ENCODE assay signal across 19 cellular contexts in the genomic region with DNA sequence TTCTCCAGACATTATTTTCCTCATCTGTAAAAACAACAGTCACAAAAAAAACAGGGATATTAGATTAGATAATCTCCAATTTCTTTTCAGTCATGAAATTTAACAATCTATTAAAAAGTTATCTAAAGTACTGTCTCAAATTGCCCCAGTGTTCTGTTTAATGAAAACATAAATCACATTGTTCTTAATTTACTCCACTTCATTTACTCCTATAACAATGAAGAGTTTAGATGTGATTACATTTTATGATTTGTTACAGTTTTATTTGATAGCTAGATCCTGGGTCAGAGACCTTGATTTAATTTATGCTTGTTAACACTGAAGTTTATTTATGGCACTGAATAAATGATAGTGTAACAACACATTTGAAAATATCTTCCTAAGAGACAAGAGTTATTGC.
DNase-seq lines count a peak whose midpoint lies in the region; ATAC-seq, FAIRE-seq and TF ChIP-seq lines count a peak whose summit lies in the region.
"Had no signal": no experiment of that assay in that cellular context is flagged by ENCODE, and none has a peak within 500 bp of the region (broad histone marks: within the 10 kb centered on the region; RNA-seq: fewer than 3 reads in every experiment).

No MANE protein-coding gene starts in this region.

- H3K27ac ChIP-seq in HEK293 (ENCODE audit: extremely low read depth, low read depth, low read length) = no peak overlapping the region
- H3K27ac ChIP-seq: 22Rv1; A549; BLaER1 treated with 17β-estradiol and CSF1 and Interleukin-3, amounts not matched to agents 10 nM and 100 nM; C4-2B had no signal

- H3K4me1 ChIP-seq in HEK293 (ENCODE audit: control insufficient read depth, insufficient read depth, low read length) = no peaks in the 10 kb centered on the region
- H3K4me1 ChIP-seq: A549; BLaER1 treated with 17β-estradiol and CSF1 and Interleukin-3, amounts not matched to agents 10 nM and 100 nM; Caco-2 had no signal

- TF ChIP-seq CTCF in HEK293 (tag by site-specific recombination; IDR thresholded peaks at IDR 0.05) = no peak

- ATAC-seq in GM19395 (IDR thresholded peaks at IDR 0.05; ENCODE audit: unreplicated experiment) = no peak
- ATAC-seq: A549; CD8-positive, alpha-beta T cell had no signal

- H3K9me3 ChIP-seq in HEK293 (ENCODE audit: control insufficient read depth, insufficient read depth, low read depth, low read length) = no peaks in the 10 kb centered on the region
- H3K9me3 ChIP-seq: A549, Caco-2 had no signal

- no peak overlapping the region for H3K4me3 ChIP-seq in HEK293 (ENCODE audit: low read depth, low read length)
- H3K4me3 ChIP-seq: A549; BLaER1 treated with 17β-estradiol and CSF1 and Interleukin-3, amounts not matched to agents 10 nM and 100 nM had no signal

- no peaks in the 10 kb centered on the region for H3K36me3 ChIP-seq in HEK293 (ENCODE audit: control insufficient read depth in 2 of 2, insufficient read depth in 1 of 2, low read length in 2 of 2)
- H3K36me3 ChIP-seq: BLaER1 treated with 17β-estradiol and CSF1 and Interleukin-3, amounts not matched to agents 10 nM and 100 nM had no signal

- CTCF ChIA-PET in HEK293 (lab: Yijun Ruan, JAX) = no interaction called here

- POLR2A ChIA-PET in HEK293 (lab: Yijun Ruan, JAX) = no interaction called here

- FAIRE-seq in endometrium (lab: Jason Lieb, UNC) = peak; percentile 94
- FAIRE-seq: A549, D721Med, G401.6, GM12891 had no signal

- DNase-seq in left kidney (ENCODE audit: low read depth, low spot score) = peak; percentile 15
- no peak for DNase-seq in NCI-H1694 treated with DMSO at 0.1 percent for 48 hours (lab: John Stamatoyannopoulos, UW)
- DNase-seq: AML-193; Caco-2; Calu3; CD4-positive, alpha-beta T cell; CD8-positive, alpha-beta T cell; DMS79 treated with DMSO at 0.1 percent for 48 hours; GF-D8 had no signal

TF ChIP-seq in HEK293, 187 proteins besides CTCF, POLR2A, EP300 and RAD21:
- TF ChIP-seq FEZF1 (tag by site-specific recombination; IDR thresholded peaks at IDR 0.05) (peak; percentile 89), ZNF341 (tag by site-specific recombination; IDR thresholded peaks at IDR 0.05; ENCODE audit: low read depth) (no peak), BCL11B (tag by site-specific recombination; IDR thresholded peaks at IDR 0.05; ENCODE audit: low read depth) (peak; percentile 96), ZNF423 (tag by site-specific recombination; IDR thresholded peaks at IDR 0.05) (0 out of 2 replicates have a peak, but pooled peaks have one; percentile 13), BCL11A (tag by site-specific recombination; IDR thresholded peaks at IDR 0.05; ENCODE audit: low read depth) (0 out of 2 replicates have a peak, but pooled peaks have one; percentile 26), PRDM4 (tag by site-specific recombination; IDR thresholded peaks at IDR 0.05) (0 out of 2 replicates have a peak, but pooled peaks have one; percentile 25), ZNF658 (tag by site-specific recombination; IDR thresholded peaks at IDR 0.05) (no peak), OSR2 (tag by site-specific recombination; IDR thresholded peaks at IDR 0.05) (peak; percentile 35; the same call in 1 of the 2 replicates), YY2 (tag by site-specific recombination; IDR thresholded peaks at IDR 0.05) (no peak), ZNF843 (tag by site-specific recombination; IDR thresholded peaks at IDR 0.05) (peak; percentile 94), SALL2 (tag by site-specific recombination; IDR thresholded peaks at IDR 0.05; ENCODE audit: borderline replicate concordance) (no peak), ZXDB (tag by site-specific recombination; IDR thresholded peaks at IDR 0.05) (peak; percentile 80), GLI2 (tag by site-specific recombination; IDR thresholded peaks at IDR 0.05; ENCODE audit: borderline replicate concordance, low read depth) (peak; percentile 7; the same call in 1 of the 2 replicates)
- TF ChIP-seq, protein P1, sequence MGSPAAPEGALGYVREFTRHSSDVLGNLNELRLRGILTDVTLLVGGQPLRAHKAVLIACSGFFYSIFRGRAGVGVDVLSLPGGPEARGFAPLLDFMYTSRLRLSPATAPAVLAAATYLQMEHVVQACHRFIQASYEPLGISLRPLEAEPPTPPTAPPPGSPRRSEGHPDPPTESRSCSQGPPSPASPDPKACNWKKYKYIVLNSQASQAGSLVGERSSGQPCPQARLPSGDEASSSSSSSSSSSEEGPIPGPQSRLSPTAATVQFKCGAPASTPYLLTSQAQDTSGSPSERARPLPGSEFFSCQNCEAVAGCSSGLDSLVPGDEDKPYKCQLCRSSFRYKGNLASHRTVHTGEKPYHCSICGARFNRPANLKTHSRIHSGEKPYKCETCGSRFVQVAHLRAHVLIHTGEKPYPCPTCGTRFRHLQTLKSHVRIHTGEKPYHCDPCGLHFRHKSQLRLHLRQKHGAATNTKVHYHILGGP (tag by site-specific recombination; IDR thresholded peaks at IDR 0.05) = peak; percentile 80
- TF ChIP-seq, protein P2, sequence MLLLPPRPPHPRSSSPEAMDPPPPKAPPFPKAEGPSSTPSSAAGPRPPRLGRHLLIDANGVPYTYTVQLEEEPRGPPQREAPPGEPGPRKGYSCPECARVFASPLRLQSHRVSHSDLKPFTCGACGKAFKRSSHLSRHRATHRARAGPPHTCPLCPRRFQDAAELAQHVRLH (tag by site-specific recombination; IDR thresholded peaks at IDR 0.05) = 0 out of 2 replicates have a peak, but pooled peaks have one; percentile 32
- TF ChIP-seq, protein P3, sequence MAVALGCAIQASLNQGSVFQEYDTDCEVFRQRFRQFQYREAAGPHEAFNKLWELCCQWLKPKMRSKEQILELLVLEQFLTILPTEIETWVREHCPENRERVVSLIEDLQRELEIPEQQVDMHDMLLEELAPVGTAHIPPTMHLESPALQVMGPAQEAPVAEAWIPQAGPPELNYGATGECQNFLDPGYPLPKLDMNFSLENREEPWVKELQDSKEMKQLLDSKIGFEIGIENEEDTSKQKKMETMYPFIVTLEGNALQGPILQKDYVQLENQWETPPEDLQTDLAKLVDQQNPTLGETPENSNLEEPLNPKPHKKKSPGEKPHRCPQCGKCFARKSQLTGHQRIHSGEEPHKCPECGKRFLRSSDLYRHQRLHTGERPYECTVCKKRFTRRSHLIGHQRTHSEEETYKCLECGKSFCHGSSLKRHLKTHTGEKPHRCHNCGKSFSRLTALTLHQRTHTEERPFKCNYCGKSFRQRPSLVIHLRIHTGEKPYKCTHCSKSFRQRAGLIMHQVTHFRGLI (tag by site-specific recombination; IDR thresholded peaks at IDR 0.05) = no peak
- TF ChIP-seq, protein P4, sequence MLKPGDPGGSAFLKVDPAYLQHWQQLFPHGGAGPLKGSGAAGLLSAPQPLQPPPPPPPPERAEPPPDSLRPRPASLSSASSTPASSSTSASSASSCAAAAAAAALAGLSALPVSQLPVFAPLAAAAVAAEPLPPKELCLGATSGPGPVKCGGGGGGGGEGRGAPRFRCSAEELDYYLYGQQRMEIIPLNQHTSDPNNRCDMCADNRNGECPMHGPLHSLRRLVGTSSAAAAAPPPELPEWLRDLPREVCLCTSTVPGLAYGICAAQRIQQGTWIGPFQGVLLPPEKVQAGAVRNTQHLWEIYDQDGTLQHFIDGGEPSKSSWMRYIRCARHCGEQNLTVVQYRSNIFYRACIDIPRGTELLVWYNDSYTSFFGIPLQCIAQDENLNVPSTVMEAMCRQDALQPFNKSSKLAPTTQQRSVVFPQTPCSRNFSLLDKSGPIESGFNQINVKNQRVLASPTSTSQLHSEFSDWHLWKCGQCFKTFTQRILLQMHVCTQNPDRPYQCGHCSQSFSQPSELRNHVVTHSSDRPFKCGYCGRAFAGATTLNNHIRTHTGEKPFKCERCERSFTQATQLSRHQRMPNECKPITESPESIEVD (tag by site-specific recombination; IDR thresholded peaks at IDR 0.05) = 0 out of 2 replicates have a peak, but pooled peaks have one; percentile 28
- TF ChIP-seq, protein P5, sequence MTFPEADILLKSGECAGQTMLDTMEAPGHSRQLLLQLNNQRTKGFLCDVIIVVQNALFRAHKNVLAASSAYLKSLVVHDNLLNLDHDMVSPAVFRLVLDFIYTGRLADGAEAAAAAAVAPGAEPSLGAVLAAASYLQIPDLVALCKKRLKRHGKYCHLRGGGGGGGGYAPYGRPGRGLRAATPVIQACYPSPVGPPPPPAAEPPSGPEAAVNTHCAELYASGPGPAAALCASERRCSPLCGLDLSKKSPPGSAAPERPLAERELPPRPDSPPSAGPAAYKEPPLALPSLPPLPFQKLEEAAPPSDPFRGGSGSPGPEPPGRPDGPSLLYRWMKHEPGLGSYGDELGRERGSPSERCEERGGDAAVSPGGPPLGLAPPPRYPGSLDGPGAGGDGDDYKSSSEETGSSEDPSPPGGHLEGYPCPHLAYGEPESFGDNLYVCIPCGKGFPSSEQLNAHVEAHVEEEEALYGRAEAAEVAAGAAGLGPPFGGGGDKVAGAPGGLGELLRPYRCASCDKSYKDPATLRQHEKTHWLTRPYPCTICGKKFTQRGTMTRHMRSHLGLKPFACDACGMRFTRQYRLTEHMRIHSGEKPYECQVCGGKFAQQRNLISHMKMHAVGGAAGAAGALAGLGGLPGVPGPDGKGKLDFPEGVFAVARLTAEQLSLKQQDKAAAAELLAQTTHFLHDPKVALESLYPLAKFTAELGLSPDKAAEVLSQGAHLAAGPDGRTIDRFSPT (tag by site-specific recombination; IDR thresholded peaks at IDR 0.05) = peak; percentile 80; the same call in 1 of the 2 replicates
